ENCODE assay signal across 18 cellular contexts in genomic region chr1:237759371-237759770, GRCh38.
"Had no signal": no experiment of that assay in that cellular context is flagged by ENCODE, and none has a peak within 500 bp of the region (broad histone marks: within the 10 kb centered on the region; RNA-seq: fewer than 3 reads in every experiment).

No MANE protein-coding gene starts in this region.

- H3K4me3 ChIP-seq: adrenal gland, lung, tibial artery, vagina had no signal

- H3K27ac ChIP-seq: adrenal gland, parathyroid adenoma, tibial artery, vagina had no signal

- H3K9me3 ChIP-seq: adrenal gland, tibial artery, vagina had no signal

- H3K4me1 Mint-ChIP-seq: activated B cell treated with CpG ODN at 0.5 μM for 24 hours; activated CD4-positive, alpha-beta T cell treated with anti-CD3 and anti-CD28 coated beads, Interleukin-2, amount 10 ng/mL, durations not matched to agents 7 days and 5 days; activated naive CD4-positive, alpha-beta T cell treated with anti-CD3 and anti-CD28 coated beads, Interleukin-2, amount 10 ng/mL, durations not matched to agents 7 days and 5 days; activated T-helper 17 cell treated with anti-CD3 and anti-CD28 coated beads, Interleukin-2, amount 50 U/mL, for 72 hours; naive B cell had no signal

- H3K9me3 Mint-ChIP-seq: activated CD4-positive, alpha-beta T cell treated with anti-CD3 and anti-CD28 coated beads, Interleukin-2, amount 10 ng/mL, durations not matched to agents 7 days and 5 days; activated T-helper 17 cell treated with anti-CD3 and anti-CD28 coated beads, Interleukin-2, amount 50 U/mL, for 72 hours; central memory CD8-positive, alpha-beta T cell had no signal

- H3K36me3 Mint-ChIP-seq: activated naive CD4-positive, alpha-beta T cell treated with anti-CD3 and anti-CD28 coated beads, Interleukin-2, amount 10 ng/mL, durations not matched to agents 7 days and 5 days; naive B cell had no signal

- H3K36me3 ChIP-seq: adrenal gland, vagina had no signal

- H3K27me3 ChIP-seq: adrenal gland, tibial artery, vagina had no signal

- H3K4me1 ChIP-seq: adrenal gland, parathyroid adenoma, tibial artery, vagina had no signal

- H3K27me3 Mint-ChIP-seq: activated B cell treated with CpG ODN at 0.5 μM for 24 hours; activated CD4-positive, alpha-beta T cell treated with anti-CD3 and anti-CD28 coated beads, Interleukin-2, amount 10 ng/mL, durations not matched to agents 7 days and 5 days; activated naive CD4-positive, alpha-beta T cell treated with anti-CD3 and anti-CD28 coated beads, Interleukin-2, amount 10 ng/mL, durations not matched to agents 7 days and 5 days; activated T-helper 17 cell treated with anti-CD3 and anti-CD28 coated beads, Interleukin-2, amount 50 U/mL, for 72 hours; central memory CD8-positive, alpha-beta T cell; dendritic cell treated with granulocyte-macrophage colony-stimulating factor and Interleukin-4, amounts not matched to agents 40 ng/mL and 50 ng/mL, for 4 days; effector memory CD8-positive, alpha-beta T cell; naive B cell had no signal

- DNase-seq: activated B cell treated with CpG ODN at 0.5 μM for 24 hours; activated CD4-positive, alpha-beta T cell treated with anti-CD3 and anti-CD28 coated beads, Interleukin-2, amount 10 ng/mL, durations not matched to agents 7 days and 5 days; activated CD8-positive, alpha-beta memory T cell treated with anti-CD3 and anti-CD28 coated beads for 24 hours; activated naive CD4-positive, alpha-beta T cell treated with anti-CD3 and anti-CD28 coated beads, Interleukin-2, amount 10 ng/mL, durations not matched to agents 7 days and 5 days; adrenal gland; effector memory CD8-positive, alpha-beta T cell; erythroblast; hypothalamus; left cardiac atrium; naive B cell; retina; tibial artery had no signal

- H3K4me3 Mint-ChIP-seq: activated B cell treated with CpG ODN at 0.5 μM for 24 hours; activated CD4-positive, alpha-beta T cell treated with anti-CD3 and anti-CD28 coated beads, Interleukin-2, amount 10 ng/mL, durations not matched to agents 7 days and 5 days; activated naive CD4-positive, alpha-beta T cell treated with anti-CD3 and anti-CD28 coated beads, Interleukin-2, amount 10 ng/mL, durations not matched to agents 7 days and 5 days; activated T-helper 17 cell treated with anti-CD3 and anti-CD28 coated beads, Interleukin-2, amount 50 U/mL, for 72 hours; central memory CD8-positive, alpha-beta T cell; dendritic cell treated with granulocyte-macrophage colony-stimulating factor and Interleukin-4, amounts not matched to agents 40 ng/mL and 50 ng/mL, for 4 days; effector memory CD8-positive, alpha-beta T cell had no signal

- H3K27ac Mint-ChIP-seq: activated B cell treated with CpG ODN at 0.5 μM for 24 hours; activated CD4-positive, alpha-beta T cell treated with anti-CD3 and anti-CD28 coated beads, Interleukin-2, amount 10 ng/mL, durations not matched to agents 7 days and 5 days; activated naive CD4-positive, alpha-beta T cell treated with anti-CD3 and anti-CD28 coated beads, Interleukin-2, amount 10 ng/mL, durations not matched to agents 7 days and 5 days; activated T-helper 17 cell treated with anti-CD3 and anti-CD28 coated beads, Interleukin-2, amount 50 U/mL, for 72 hours; dendritic cell treated with granulocyte-macrophage colony-stimulating factor and Interleukin-4, amounts not matched to agents 40 ng/mL and 50 ng/mL, for 4 days; effector memory CD8-positive, alpha-beta T cell; naive B cell had no signal

- ATAC-seq: activated T-helper 17 cell treated with anti-CD3 and anti-CD28 coated beads, Interleukin-2, amount 50 U/mL, for 72 hours; effector memory CD8-positive, alpha-beta T cell; left cardiac atrium had no signal
